In the genomic region with DNA sequence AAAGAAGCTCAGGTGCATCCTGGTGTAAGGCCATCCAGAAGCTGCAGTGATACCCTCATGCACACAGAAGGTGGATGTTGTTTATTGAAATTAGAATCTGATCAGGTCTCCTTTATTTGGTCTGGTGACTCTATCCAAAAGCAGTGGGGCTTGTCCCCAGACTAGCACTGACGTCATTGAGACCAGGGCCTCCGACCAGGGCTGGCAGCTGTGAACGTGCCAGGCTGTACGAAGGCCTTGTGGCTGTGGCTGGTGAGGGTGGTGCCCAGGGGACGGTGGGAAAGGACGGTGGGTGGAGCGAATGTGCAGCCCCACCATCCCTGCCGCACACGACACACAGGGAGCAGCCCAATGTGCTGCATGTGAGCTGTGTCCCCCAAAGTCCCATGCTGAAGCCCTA, we compare ENCODE assay signal across 15 cellular contexts.
"Had no signal": no experiment of that assay in that cellular context is flagged by ENCODE, and none has a peak within 500 bp of the region (broad histone marks: within the 10 kb centered on the region; RNA-seq: fewer than 3 reads in every experiment).

No MANE protein-coding gene starts in this region.

- H3K4me3 ChIP-seq: heart right ventricle, mucosa of descending colon had no signal

- ATAC-seq: heart right ventricle, mucosa of descending colon, natural killer cell had no signal

- FAIRE-seq: astrocyte, bronchial epithelial cell, frontal cortex had no signal

- DNase-seq: activated CD4-positive, alpha-beta T cell treated with anti-CD3 and anti-CD28 coated beads, Interleukin-2, amount 50 U/mL, for 1 hour; activated naive CD4-positive, alpha-beta T cell treated with anti-CD3 and anti-CD28 coated beads, Interleukin-2, amount 10 ng/mL, durations not matched to agents 7 days and 5 days; dermis blood vessel endothelial cell; heart right ventricle; mucosa of descending colon; natural killer cell; posterior cingulate gyrus; retina; stimulated activated CD4-positive, alpha-beta T cell treated with anti-CD3 and anti-CD28 coated beads, Interleukin-15, amount 100 ng/mL, for 24 hours; stimulated activated CD4-positive, alpha-beta T cell treated with anti-CD3 and anti-CD28 coated beads, Interleukin-4, amount 100 ng/mL, for 1 hour; stimulated activated naive CD4-positive, alpha-beta T cell treated with Interleukin-2 at 50 U/mL for 16 hours; trophoblast cell had no signal

- H3K36me3 ChIP-seq: heart right ventricle had no signal

- H3K27ac ChIP-seq: heart right ventricle had no signal

- H3K9me3 ChIP-seq: heart right ventricle, mucosa of descending colon had no signal

- H3K4me1 ChIP-seq: heart right ventricle had no signal
